8 cellular contexts compared by ENCODE assay signal in genomic region chr17:30969989-30970680, GRCh38. TPM values are rescaled to one million over a fixed set of nuclear protein-coding genes. Genes with fewer than 3 reads are reported as not detected.
DNase-seq lines count a peak whose midpoint lies in the region; ATAC-seq lines count a peak whose summit lies in the region.

No MANE protein-coding gene starts in this region.

- DNase-seq in NCI-H146 (lab: John Stamatoyannopoulos, UW): peak; percentile 62
- DNase-seq in astrocyte of the hippocampus (ENCODE audit: low read depth, low spot score): peak; percentile 60
- DNase-seq in immature natural killer cell: peak in 1 of 3 donors; percentile 5
- no peak for DNase-seq in stimulated activated effector memory CD8-positive, alpha-beta T cell treated with anti-CD3 and anti-CD28 coated beads, Interleukin-12 subunit alpha, Interleukin-12 subunit beta, amount 100 ng/mL, for 72 hours (ENCODE audit: low spot score in 2 of 2)
- no peak for DNase-seq in GM19238 (ENCODE audit: insufficient read length, low spot score)
- no peak for DNase-seq in dermis blood vessel endothelial cell

- peaks cover 44 to 53% of the 10 kb centered on the region in 2 donors for H3K4me1 Mint-ChIP-seq in immature natural killer cell
- H3K4me1 Mint-ChIP-seq in stimulated activated effector memory CD8-positive, alpha-beta T cell treated with anti-CD3 and anti-CD28 coated beads, Interleukin-12 subunit alpha, Interleukin-12 subunit beta, amount 100 ng/mL, for 72 hours: peaks cover 28% of the 10 kb centered on the region

- peak overlapping the region; percentile 91 to 98 (median 98) for H3K4me3 Mint-ChIP-seq in immature natural killer cell
- H3K4me3 Mint-ChIP-seq in stimulated activated effector memory CD8-positive, alpha-beta T cell treated with anti-CD3 and anti-CD28 coated beads, Interleukin-12 subunit alpha, Interleukin-12 subunit beta, amount 100 ng/mL, for 72 hours: peak overlapping the region; percentile 96

- peak overlapping the region; percentile 88 to 98 (median 94) for H3K27ac Mint-ChIP-seq in immature natural killer cell
- peak overlapping the region; percentile 96 for H3K27ac Mint-ChIP-seq in stimulated activated effector memory CD8-positive, alpha-beta T cell treated with anti-CD3 and anti-CD28 coated beads, Interleukin-12 subunit alpha, Interleukin-12 subunit beta, amount 100 ng/mL, for 72 hours

- ATAC-seq in GM18498 (IDR thresholded peaks at IDR 0.05; ENCODE audit: unreplicated experiment): peak; percentile 30
- no peak for ATAC-seq in stimulated activated effector memory CD8-positive, alpha-beta T cell treated with anti-CD3 and anti-CD28 coated beads, Interleukin-12 subunit alpha, Interleukin-12 subunit beta, amount 100 ng/mL, for 72 hours
- no peak for ATAC-seq in GM19463 (IDR thresholded peaks at IDR 0.05; ENCODE audit: unreplicated experiment)

- no peaks in the 10 kb centered on the region for H3K9me3 Mint-ChIP-seq in immature natural killer cell
- no peaks in the 10 kb centered on the region for H3K9me3 Mint-ChIP-seq in stimulated activated effector memory CD8-positive, alpha-beta T cell treated with anti-CD3 and anti-CD28 coated beads, Interleukin-12 subunit alpha, Interleukin-12 subunit beta, amount 100 ng/mL, for 72 hours

- peaks cover 6 to 11% (median 7%) of the 10 kb centered on the region in 3 donors for H3K27me3 Mint-ChIP-seq in immature natural killer cell (ENCODE audit: low read depth in 3 of 3)

- H3K36me3 Mint-ChIP-seq in immature natural killer cell: peaks cover 0 to 4% (median under 1%) of the 10 kb centered on the region in 3 donors
- peaks cover 12% of the 10 kb centered on the region for H3K36me3 Mint-ChIP-seq in stimulated activated effector memory CD8-positive, alpha-beta T cell treated with anti-CD3 and anti-CD28 coated beads, Interleukin-12 subunit alpha, Interleukin-12 subunit beta, amount 100 ng/mL, for 72 hours

RNA-seq across cellular contexts. Expression of gene RNF135, which starts 0.7 kb away (rescaled TPM):
- polyA plus RNA-seq in immature natural killer cell: 10 to 100 TPM; 13.5 to 28.6 (median 22.2) TPM
- total RNA-seq in dermis blood vessel endothelial cell: 4.1 and 5.6 TPM in 2 replicates

RNA-seq across cellular contexts. Expression of gene ADAP2, which starts 48.4 kb away (rescaled TPM):
- under 1 TPM in 1 of 3 donors, not detected in 2; 0.49 TPM for polyA plus RNA-seq in immature natural killer cell
- total RNA-seq in dermis blood vessel endothelial cell: 0.34 and 0.47 TPM in 2 replicates

Comparison
In these comparisons a context has a peak if more than half of its experiments do, and no peak if none do; other contexts are left out.
1. DNase-seq: peak in NCI-H146 (single experiment) and astrocyte of the hippocampus (single experiment); none in stimulated activated effector memory CD8-positive, alpha-beta T cell treated with anti-CD3 and anti-CD28 coated beads, Interleukin-12 subunit alpha, Interleukin-12 subunit beta, amount 100 ng/mL, for 72 hours (0 of 2), GM19238 (single experiment) and dermis blood vessel endothelial cell (single experiment).